12 cellular contexts compared by ENCODE assay signal in the genomic region with DNA sequence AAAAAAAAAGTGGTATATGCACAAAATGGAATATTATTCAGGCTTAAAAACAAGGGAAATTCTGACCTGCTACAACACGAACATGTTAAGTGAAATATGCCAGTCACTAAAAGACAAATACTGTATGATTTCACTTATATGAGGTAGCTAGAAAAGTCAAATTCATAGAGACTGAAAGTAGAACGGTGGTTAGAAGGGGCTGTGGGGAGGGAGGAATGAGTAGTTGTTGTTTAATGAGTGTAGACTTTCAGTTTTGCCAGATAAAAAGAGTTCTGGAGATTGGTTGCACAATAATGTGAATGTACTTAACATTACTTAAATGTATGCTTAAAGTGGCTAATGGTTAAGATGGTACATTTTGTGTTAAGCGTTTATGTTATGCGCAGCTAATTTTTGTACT.
DNase-seq lines count a peak whose midpoint lies in the region; ATAC-seq lines count a peak whose summit lies in the region.
"Had no signal": no experiment of that assay in that cellular context is flagged by ENCODE, and none has a peak within 500 bp of the region (broad histone marks: within the 10 kb centered on the region; RNA-seq: fewer than 3 reads in every experiment).

No MANE protein-coding gene starts in this region.

- H3K9me3 Mint-ChIP-seq in activated CD4-positive, alpha-beta T cell treated with anti-CD3 and anti-CD28 coated beads, Interleukin-2, amount 10 ng/mL, durations not matched to agents 7 days and 5 days = peaks cover 16% of the 10 kb centered on the region
- H3K9me3 Mint-ChIP-seq: CD8-positive, alpha-beta memory T cell had no signal

- POLR2A ChIA-PET in activated CD4-positive, alpha-beta T cell treated with anti-CD3 and anti-CD28 coated beads, Interleukin-2, amount 10 ng/mL, durations not matched to agents 7 days and 5 days (lab: Charles Lee) = interaction anchor here (0.6 kb wide), 1 partner anchor 75 kb away, joined by 3 read pairs; no protein-coding TSS in a partner anchor

- peak; percentile 43 for ATAC-seq in GM18499 (IDR thresholded peaks at IDR 0.05; ENCODE audit: insufficient read depth, unreplicated experiment)
- peak; percentile 43 for ATAC-seq in GM19372 (IDR thresholded peaks at IDR 0.05; ENCODE audit: low read depth, unreplicated experiment)
- peak; percentile 59 for ATAC-seq in HG02970 (IDR thresholded peaks at IDR 0.05; ENCODE audit: low FRiP score, unreplicated experiment)
- no peak for ATAC-seq in HG03457 (IDR thresholded peaks at IDR 0.05; ENCODE audit: unreplicated experiment)

- peak overlapping the region; percentile 20 for H3K4me3 Mint-ChIP-seq in activated CD4-positive, alpha-beta T cell treated with anti-CD3 and anti-CD28 coated beads, Interleukin-2, amount 10 ng/mL, durations not matched to agents 7 days and 5 days

- DNase-seq in activated CD4-positive, alpha-beta T cell treated with anti-CD3 and anti-CD28 coated beads, Interleukin-2, amount 10 ng/mL, durations not matched to agents 7 days and 5 days = peak; percentile 47
- DNase-seq in SHP77 treated with DMSO at 0.1 percent for 48 hours (lab: John Stamatoyannopoulos, UW) = no peak
- DNase-seq in globus pallidus (ENCODE audit: low spot score) = no peak
- no peak for DNase-seq in NCI-H2227 treated with DMSO at 0.1 percent for 48 hours (lab: John Stamatoyannopoulos, UW)
- DNase-seq: KBM-7, midbrain, spleen had no signal

- H3K36me3 Mint-ChIP-seq in activated CD4-positive, alpha-beta T cell treated with anti-CD3 and anti-CD28 coated beads, Interleukin-2, amount 10 ng/mL, durations not matched to agents 7 days and 5 days (ENCODE audit: low read depth) = peaks cover 31% of the 10 kb centered on the region

- H3K27me3 Mint-ChIP-seq in activated CD4-positive, alpha-beta T cell treated with anti-CD3 and anti-CD28 coated beads, Interleukin-2, amount 10 ng/mL, durations not matched to agents 7 days and 5 days = peaks cover 39% of the 10 kb centered on the region

- peaks cover 62% of the 10 kb centered on the region for H3K4me1 Mint-ChIP-seq in activated CD4-positive, alpha-beta T cell treated with anti-CD3 and anti-CD28 coated beads, Interleukin-2, amount 10 ng/mL, durations not matched to agents 7 days and 5 days

- CTCF ChIA-PET in activated CD4-positive, alpha-beta T cell treated with anti-CD3 and anti-CD28 coated beads, Interleukin-2, amount 10 ng/mL, durations not matched to agents 7 days and 5 days (lab: Charles Lee) = interaction anchor here (0.6 to 1.5 kb wide), 7 partner anchors 42 to 253 kb away, joined by 3 to 6 read pairs (median 3); no protein-coding TSS in a partner anchor

- peak overlapping the region; percentile 94 for H3K27ac Mint-ChIP-seq in activated CD4-positive, alpha-beta T cell treated with anti-CD3 and anti-CD28 coated beads, Interleukin-2, amount 10 ng/mL, durations not matched to agents 7 days and 5 days
